ENCODE assay signal across 21 cellular contexts in the genomic region with DNA sequence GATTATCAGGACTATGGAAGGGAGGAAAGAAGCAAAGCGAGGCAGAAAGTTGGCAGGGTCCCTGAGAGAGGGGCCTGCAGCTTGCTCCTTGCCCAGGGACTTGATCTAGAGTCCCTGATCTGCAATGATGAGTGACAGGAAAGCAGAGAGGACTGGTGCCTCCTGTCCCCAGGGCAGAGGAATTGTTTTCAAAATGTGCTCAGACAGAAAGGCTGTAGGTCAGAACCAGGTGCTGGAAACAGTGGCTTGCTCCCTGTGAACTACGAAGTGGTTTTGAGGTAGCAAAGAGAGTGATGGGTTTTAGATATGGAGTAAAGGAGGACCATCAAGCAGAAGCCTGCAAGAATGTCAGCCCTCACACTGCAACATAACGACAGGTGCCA.
DNase-seq lines count a peak whose midpoint lies in the region; ATAC-seq and TF ChIP-seq lines count a peak whose summit lies in the region.
"Had no signal": no experiment of that assay in that cellular context is flagged by ENCODE, and none has a peak within 500 bp of the region (broad histone marks: within the 10 kb centered on the region; RNA-seq: fewer than 3 reads in every experiment).

No MANE protein-coding gene starts in this region.

- peaks cover 50% of the 10 kb centered on the region for H3K4me1 Mint-ChIP-seq in activated T-cell treated with anti-CD3 and anti-CD28 coated beads, Interleukin-2, amount 50 U/mL, for 72 hours (ENCODE audit: low read depth)
- peaks cover 20% of the 10 kb centered on the region for H3K4me1 Mint-ChIP-seq in central memory CD8-positive, alpha-beta T cell

- H3K4me1 ChIP-seq in IMR-90 (ENCODE audit: control insufficient read depth, insufficient read depth, low read length) (no peaks in the 10 kb centered on the region), osteoblast (ENCODE audit: insufficient read depth, low read length) (peaks cover 10% of the 10 kb centered on the region)

- no peak overlapping the region for H3K23ac ChIP-seq in IMR-90 (ENCODE audit: low read depth, low read length)

- peak overlapping the region; percentile 36 for H2AFZ ChIP-seq in IMR-90 (replicated peaks; ENCODE audit: low read length, poor library complexity)
- H2AFZ ChIP-seq in osteoblast (ENCODE audit: low read length): peak overlapping the region; percentile 45

- H4K91ac ChIP-seq in IMR-90 (ENCODE audit: insufficient read depth, low read depth, low read length): no peak overlapping the region

- WGBS in IMR-90 (ENCODE audit: extremely low coverage in 2 of 2, insufficient read length in 1 of 2), 2 experiments: no CpG with 5 or more reads among the region's 3 CpGs

- TF ChIP-seq CTCF in IMR-90 (conservative IDR thresholded peaks at IDR 0.05; ENCODE audit: low read depth, low read length): no peak
- no peak for TF ChIP-seq CTCF in osteoblast (IDR thresholded peaks at IDR 0.05; ENCODE audit: extremely low read depth, low read depth, low read length)

- H2BK120ac ChIP-seq in IMR-90 (ENCODE audit: low read depth, low read length): no peak overlapping the region

- no peaks in the 10 kb centered on the region for H3K9me3 Mint-ChIP-seq in activated T-cell treated with anti-CD3 and anti-CD28 coated beads, Interleukin-2, amount 50 U/mL, for 72 hours
- no peaks in the 10 kb centered on the region for H3K9me3 Mint-ChIP-seq in central memory CD8-positive, alpha-beta T cell
- H3K9me3 Mint-ChIP-seq: CD14-positive monocyte, neural crest cell had no signal

- no peak overlapping the region for H3K4ac ChIP-seq in IMR-90 (ENCODE audit: low read depth, low read length)

- ATAC-seq in activated T-cell treated with anti-CD3 and anti-CD28 coated beads, Interleukin-2, amount 50 U/mL, for 72 hours (replicated peaks in 1 of 2): no peak
- no peak for ATAC-seq in IMR-90 (ENCODE audit: low read depth)
- no peak for ATAC-seq in central memory CD8-positive, alpha-beta T cell (replicated peaks; ENCODE audit: extremely low read depth, poor library complexity, severe bottlenecking)

- no TSS peak for BruUV-seq in IMR-90 (replicated peaks; lab: Mats Ljungman, UMichigan)

- H3K4me3 ChIP-seq in IMR-90 (ENCODE audit: insufficient read depth, low read depth, low read length) (no peak overlapping the region), osteoblast (ENCODE audit: insufficient read depth, low read length) (no peak overlapping the region)
- H3K4me3 ChIP-seq: esophagus squamous epithelium, vagina had no signal

- H3K79me2 ChIP-seq in osteoblast (ENCODE audit: insufficient read depth, low read length): no peaks in the 10 kb centered on the region

- H3K9me3 ChIP-seq in IMR-90 (ENCODE audit: control insufficient read depth, insufficient read depth, low read length) (no peaks in the 10 kb centered on the region), osteoblast (ENCODE audit: low read depth, low read length) (no peaks in the 10 kb centered on the region)
- H3K9me3 ChIP-seq: esophagus squamous epithelium, vagina had no signal

- H3K36me3 Mint-ChIP-seq in activated T-cell treated with anti-CD3 and anti-CD28 coated beads, Interleukin-2, amount 50 U/mL, for 72 hours (ENCODE audit: insufficient read depth in 2 of 2): no peaks in the 10 kb centered on the region
- H3K36me3 Mint-ChIP-seq in central memory CD8-positive, alpha-beta T cell (ENCODE audit: insufficient read depth): peaks cover 2% of the 10 kb centered on the region
- H3K36me3 Mint-ChIP-seq: CD14-positive monocyte had no signal

- H4K8ac ChIP-seq in IMR-90 (ENCODE audit: low read depth in 2 of 2, low read length in 2 of 2): no peak overlapping the region

- DNase-seq in activated T-cell treated with anti-CD3 and anti-CD28 coated beads, Interleukin-2, amount 50 U/mL, for 72 hours: no peak
- DNase-seq in activated T-cell treated with anti-CD3 and anti-CD28 coated beads, Interleukin-2, amount 50 U/mL, for 1 hour: no peak
- DNase-seq in IMR-90 (no peak), osteoblast (ENCODE audit: insufficient read length, low spot score, missing footprints) (no peak), ecto neural progenitor cell (ENCODE audit: low spot score) (no peak), NCI-H226 (no peak), HT-29 (ENCODE audit: low spot score) (no peak)
- no peak for DNase-seq in central memory CD8-positive, alpha-beta T cell (ENCODE audit: low spot score in 2 of 2)
- DNase-seq: activated CD4-positive, alpha-beta T cell treated with anti-CD3 and anti-CD28 coated beads for 48 hours; caudate nucleus; DMS79 treated with DMSO at 0.1 percent for 48 hours; esophagus squamous epithelium; KG1; left cardiac atrium; NCI-H1930; small intestine; stimulated activated CD4-positive, alpha-beta T cell treated with anti-CD3 and anti-CD28 coated beads, Interleukin-2, amount 100 ng/mL, for 48 hours had no signal

- TF ChIP-seq POLR2A in IMR-90 (IDR thresholded peaks at IDR 0.05; ENCODE audit: low read depth, low read length): no peak

- H3K27me3 ChIP-seq in IMR-90 (ENCODE audit: control insufficient read depth, insufficient read depth, low read length): no peaks in the 10 kb centered on the region
- H3K27me3 ChIP-seq in osteoblast (ENCODE audit: insufficient read depth, low read length): no peaks in the 10 kb centered on the region
- H3K27me3 ChIP-seq: esophagus squamous epithelium, vagina had no signal

- no peak overlapping the region for H3K14ac ChIP-seq in IMR-90 (replicated peaks; ENCODE audit: low read depth, low read length)

- H3K9me1 ChIP-seq in IMR-90 (ENCODE audit: insufficient read depth, low read length): no peaks in the 10 kb centered on the region

- H3K56ac ChIP-seq in IMR-90 (ENCODE audit: extremely low read depth, insufficient read depth, low read length): no peak overlapping the region

- H3K4me2 ChIP-seq in IMR-90 (ENCODE audit: low read depth, low read length) (no peak overlapping the region), osteoblast (ENCODE audit: insufficient read depth, low read length) (no peak overlapping the region)

- H3K27ac Mint-ChIP-seq in activated T-cell treated with anti-CD3 and anti-CD28 coated beads, Interleukin-2, amount 50 U/mL, for 72 hours: peak overlapping the region; percentile 3
- peak overlapping the region; percentile 85 for H3K27ac Mint-ChIP-seq in central memory CD8-positive, alpha-beta T cell (ENCODE audit: low read depth)

- H3K18ac ChIP-seq in IMR-90 (ENCODE audit: low read depth, low read length): no peak overlapping the region

- H2BK5ac ChIP-seq in IMR-90 (ENCODE audit: low read depth, low read length, poor library complexity, severe bottlenecking): no peak overlapping the region

- intact Hi-C loops in IMR-90 (cut with micrococcal nuclease): no loop called here

- H4K5ac ChIP-seq in IMR-90 (ENCODE audit: low read depth, low read length): no peak overlapping the region

- H2AK9ac ChIP-seq in IMR-90 (replicated peaks; ENCODE audit: low read depth, low read length, poor library complexity): no peak overlapping the region

- H3K4me3 Mint-ChIP-seq in activated T-cell treated with anti-CD3 and anti-CD28 coated beads, Interleukin-2, amount 50 U/mL, for 72 hours: peak overlapping the region; percentile 15 to 37
- H3K4me3 Mint-ChIP-seq in central memory CD8-positive, alpha-beta T cell: peak overlapping the region; percentile 5
- H3K4me3 Mint-ChIP-seq: CD14-positive monocyte, neural crest cell had no signal

- no peaks in the 10 kb centered on the region for H4K20me1 ChIP-seq in IMR-90 (ENCODE audit: insufficient read depth, low read length)
- no peaks in the 10 kb centered on the region for H4K20me1 ChIP-seq in osteoblast (ENCODE audit: insufficient read depth, low read length)

- CTCF ChIA-PET in IMR-90 (lab: Yijun Ruan, JAX): no interaction called here

- no peak for TF ChIP-seq RAD21 in IMR-90 (IDR thresholded peaks at IDR 0.05; ENCODE audit: low read length)

- no peaks in the 10 kb centered on the region for H3K79me1 ChIP-seq in IMR-90 (ENCODE audit: low read depth in 1 of 2, low read length in 2 of 2)

- H3K27me3 Mint-ChIP-seq in activated T-cell treated with anti-CD3 and anti-CD28 coated beads, Interleukin-2, amount 50 U/mL, for 72 hours (ENCODE audit: low read depth): no peaks in the 10 kb centered on the region
- H3K27me3 Mint-ChIP-seq in central memory CD8-positive, alpha-beta T cell: no peaks in the 10 kb centered on the region

- no peak overlapping the region for H3K9ac ChIP-seq in IMR-90 (ENCODE audit: low read depth, low read length)

- POLR2A ChIA-PET in IMR-90 (lab: Charles Lee; ENCODE audit: unreplicated experiment): no interaction called here

- no peak overlapping the region for H2BK15ac ChIP-seq in IMR-90 (ENCODE audit: low read depth, low read length)

- dilution Hi-C loops in IMR-90 (cut with HindIII; ENCODE audit: low sequenced_read_pairs, unreplicated experiment): no loop called here

- no peak overlapping the region for H2BK20ac ChIP-seq in IMR-90 (ENCODE audit: low read depth, low read length)

- H2AK5ac ChIP-seq in IMR-90 (ENCODE audit: low read depth, low read length): no peak overlapping the region

- H3K27ac ChIP-seq in IMR-90 (ENCODE audit: insufficient read depth, low read length) (no peak overlapping the region), osteoblast (ENCODE audit: low read depth, low read length) (no peak overlapping the region)
- H3K27ac ChIP-seq: RWPE1 had no signal

- in situ Hi-C loops in IMR-90 (cut with MboI; ENCODE audit: low sequenced_read_pairs): no loop called here

- no peaks in the 10 kb centered on the region for H3K36me3 ChIP-seq in IMR-90 (ENCODE audit: control insufficient read depth, insufficient read depth, low read length)
- H3K36me3 ChIP-seq in osteoblast (ENCODE audit: insufficient read depth, low read length): no peaks in the 10 kb centered on the region
- H3K36me3 ChIP-seq: esophagus squamous epithelium, vagina had no signal

TF ChIP-seq in IMR-90, 13 proteins besides CTCF, POLR2A, EP300 and RAD21 (continues in another document):
- TF ChIP-seq, protein P1, sequence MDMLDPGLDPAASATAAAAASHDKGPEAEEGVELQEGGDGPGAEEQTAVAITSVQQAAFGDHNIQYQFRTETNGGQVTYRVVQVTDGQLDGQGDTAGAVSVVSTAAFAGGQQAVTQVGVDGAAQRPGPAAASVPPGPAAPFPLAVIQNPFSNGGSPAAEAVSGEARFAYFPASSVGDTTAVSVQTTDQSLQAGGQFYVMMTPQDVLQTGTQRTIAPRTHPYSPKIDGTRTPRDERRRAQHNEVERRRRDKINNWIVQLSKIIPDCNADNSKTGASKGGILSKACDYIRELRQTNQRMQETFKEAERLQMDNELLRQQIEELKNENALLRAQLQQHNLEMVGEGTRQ (IDR thresholded peaks at IDR 0.05; ENCODE audit: low read depth, low read length): no peak
- TF ChIP-seq FOS (IDR thresholded peaks at IDR 0.05; ENCODE audit: low read depth, low read length): no peak
- TF ChIP-seq, protein P2, sequence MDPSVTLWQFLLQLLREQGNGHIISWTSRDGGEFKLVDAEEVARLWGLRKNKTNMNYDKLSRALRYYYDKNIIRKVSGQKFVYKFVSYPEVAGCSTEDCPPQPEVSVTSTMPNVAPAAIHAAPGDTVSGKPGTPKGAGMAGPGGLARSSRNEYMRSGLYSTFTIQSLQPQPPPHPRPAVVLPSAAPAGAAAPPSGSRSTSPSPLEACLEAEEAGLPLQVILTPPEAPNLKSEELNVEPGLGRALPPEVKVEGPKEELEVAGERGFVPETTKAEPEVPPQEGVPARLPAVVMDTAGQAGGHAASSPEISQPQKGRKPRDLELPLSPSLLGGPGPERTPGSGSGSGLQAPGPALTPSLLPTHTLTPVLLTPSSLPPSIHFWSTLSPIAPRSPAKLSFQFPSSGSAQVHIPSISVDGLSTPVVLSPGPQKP (IDR thresholded peaks at IDR 0.05; ENCODE audit: borderline replicate concordance, low read depth, low read length): no peak
